Comparison of ENCODE assay signal across 13 cellular contexts in the genomic region with DNA sequence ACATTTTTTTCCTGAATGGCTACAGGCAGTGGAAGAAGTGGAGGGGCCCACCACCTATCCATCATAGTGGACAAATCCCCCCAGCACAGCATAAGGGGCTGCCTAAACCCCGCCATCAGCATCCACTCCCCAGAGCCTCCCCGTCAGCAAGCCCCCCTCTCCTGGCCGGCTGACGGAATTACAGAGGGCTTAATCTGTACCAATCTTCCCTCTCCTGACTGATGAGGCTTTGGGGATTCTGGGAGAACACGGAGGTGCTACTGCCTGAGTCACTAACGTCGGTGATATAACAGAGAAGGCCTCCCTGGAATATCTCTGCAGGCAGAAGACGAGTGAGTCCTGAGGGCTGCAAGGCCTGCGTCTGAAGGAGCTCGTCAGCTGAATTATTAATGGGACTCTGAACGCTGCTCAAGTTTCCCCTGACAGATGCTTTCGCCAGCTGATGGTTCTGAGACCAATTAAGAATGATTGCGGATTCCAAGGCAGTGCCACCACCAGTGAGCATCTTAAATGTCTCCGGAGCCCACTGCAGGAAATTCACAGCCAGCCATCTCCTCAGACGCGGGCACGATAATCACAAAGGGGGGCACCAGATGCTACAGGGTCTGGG.
DNase-seq lines count a peak whose midpoint lies in the region; ATAC-seq and TF ChIP-seq lines count a peak whose summit lies in the region.
"Had no signal": no experiment of that assay in that cellular context is flagged by ENCODE, and none has a peak within 500 bp of the region (broad histone marks: within the 10 kb centered on the region; RNA-seq: fewer than 3 reads in every experiment).

No MANE protein-coding gene starts in this region.

- peaks cover 32% of the 10 kb centered on the region for H3K4me1 Mint-ChIP-seq in endothelial cell (ENCODE audit: unreplicated experiment)

- peaks cover 13% of the 10 kb centered on the region for H3K27me3 Mint-ChIP-seq in endothelial cell (ENCODE audit: unreplicated experiment)
- H3K27me3 Mint-ChIP-seq: naive thymus-derived CD4-positive, alpha-beta T cell; stimulated activated naive CD8-positive, alpha-beta T cell treated with anti-CD3 and anti-CD28 coated beads, Interleukin-15, Interleukin-2, amounts not matched to agents 100 ng/mL and 50 ng/mL, for 24 hours had no signal

- ATAC-seq in HG02610 (IDR thresholded peaks at IDR 0.05; ENCODE audit: unreplicated experiment) (no peak), GM21390 (IDR thresholded peaks at IDR 0.05; ENCODE audit: unreplicated experiment) (no peak)
- ATAC-seq: CD8-positive, alpha-beta T cell; naive thymus-derived CD4-positive, alpha-beta T cell; Right ventricle myocardium inferior had no signal

- H3K27ac Mint-ChIP-seq in endothelial cell (ENCODE audit: unreplicated experiment) = no peak overlapping the region
- H3K27ac Mint-ChIP-seq: CD8-positive, alpha-beta T cell; naive thymus-derived CD4-positive, alpha-beta T cell; stimulated activated naive CD8-positive, alpha-beta T cell treated with anti-CD3 and anti-CD28 coated beads, Interleukin-15, Interleukin-2, amounts not matched to agents 100 ng/mL and 50 ng/mL, for 24 hours had no signal

- in situ Hi-C loops in KBM-7 (cut with MboI; ENCODE audit: low pct_unique_long_range_greater_than_20kb, low sequenced_read_pairs) = loop anchor here (25.0 kb wide), 1 partner anchor 436 kb away; a partner anchor contains a TSS

- no peaks in the 10 kb centered on the region for H3K9me3 Mint-ChIP-seq in endothelial cell (ENCODE audit: unreplicated experiment)
- H3K9me3 Mint-ChIP-seq: CD8-positive, alpha-beta T cell; naive thymus-derived CD4-positive, alpha-beta T cell; stimulated activated naive CD8-positive, alpha-beta T cell treated with anti-CD3 and anti-CD28 coated beads, Interleukin-15, Interleukin-2, amounts not matched to agents 100 ng/mL and 50 ng/mL, for 24 hours had no signal

- peak; percentile 35 for TF ChIP-seq CTCF in endothelial cell (IDR thresholded peaks at IDR 0.05; ENCODE audit: unreplicated experiment)

- no peak overlapping the region for H3K4me3 Mint-ChIP-seq in endothelial cell (ENCODE audit: unreplicated experiment)
- H3K4me3 Mint-ChIP-seq: CD8-positive, alpha-beta T cell; naive thymus-derived CD4-positive, alpha-beta T cell; stimulated activated naive CD8-positive, alpha-beta T cell treated with anti-CD3 and anti-CD28 coated beads, Interleukin-15, Interleukin-2, amounts not matched to agents 100 ng/mL and 50 ng/mL, for 24 hours had no signal

- peaks cover 3% of the 10 kb centered on the region for H3K36me3 Mint-ChIP-seq in endothelial cell (ENCODE audit: low read depth, unreplicated experiment)
- H3K36me3 Mint-ChIP-seq: CD8-positive, alpha-beta T cell had no signal

- DNase-seq in ELF-1 (ENCODE audit: low read depth, low spot score) (peak; percentile 56), NCI-H524 treated with DMSO at 0.1 percent for 48 hours (lab: John Stamatoyannopoulos, UW) (peak; percentile 97), endothelial cell (ENCODE audit: low spot score) (no peak), retina (peak; percentile 84), MV-4-11 (lab: John Stamatoyannopoulos, UW) (no peak), KBM-7 (no peak)
- DNase-seq: activated gamma-delta T cell treated with Interleukin-2 at 50 U/mL for 16 hours; CD8-positive, alpha-beta T cell; naive thymus-derived CD4-positive, alpha-beta T cell had no signal

Comparison
In these comparisons a context has a peak if more than half of its experiments do, and no peak if none do; other contexts are left out.
1. DNase-seq: peak in ELF-1 (single experiment), NCI-H524 treated with DMSO at 0.1 percent for 48 hours (single experiment) and retina (single experiment); none in endothelial cell (single experiment), MV-4-11 (single experiment) and KBM-7 (single experiment).